ENCODE assay signal across 1 cellular context in the genomic region with DNA sequence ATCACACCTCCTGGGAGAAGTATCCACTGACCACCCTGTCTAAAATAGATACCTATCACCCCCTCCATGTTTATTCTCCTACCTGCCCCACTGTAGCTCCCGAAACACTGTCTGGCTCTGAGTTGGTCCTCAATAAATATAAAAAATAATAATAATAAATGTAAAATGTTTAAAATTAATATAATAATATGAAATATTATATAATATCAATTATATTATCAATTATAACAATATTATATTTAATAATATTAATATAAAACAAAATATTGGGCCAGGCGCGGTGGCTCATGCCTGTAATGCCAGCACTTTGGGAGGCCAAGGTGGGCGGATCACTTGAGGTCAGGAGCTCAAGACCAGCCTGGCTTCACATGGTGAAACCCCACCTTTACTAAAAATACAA.
TF ChIP-seq lines count a peak whose summit lies in the region.

No MANE protein-coding gene starts in this region.

TF ChIP-seq in GM23338, 12 proteins besides CTCF, POLR2A, EP300 and RAD21 (continued from another document):
- TF ChIP-seq ZNF462 (CRISPR knock-in tag; IDR thresholded peaks at IDR 0.05) (no peak), ZNF114 (CRISPR knock-in tag; IDR thresholded peaks at IDR 0.05) (no peak), EZH2phosphoT487 (IDR thresholded peaks at IDR 0.05; ENCODE audit: unreplicated experiment) (no peak), EZH2 (IDR thresholded peaks at IDR 0.05; ENCODE audit: low read depth, unreplicated experiment) (no peak), POLR2AphosphoS5 (IDR thresholded peaks at IDR 0.05; ENCODE audit: low read depth) (no peak), JUNB (IDR thresholded peaks at IDR 0.05; ENCODE audit: unreplicated experiment) (no peak), NANOG (IDR thresholded peaks at IDR 0.05; ENCODE audit: borderline replicate concordance) (no peak), CREB1 (CRISPR knock-in tag; IDR thresholded peaks at IDR 0.05; ENCODE audit: low read depth) (no peak), STAT1 (IDR thresholded peaks at IDR 0.05; ENCODE audit: unreplicated experiment) (no peak), ZNF331 (CRISPR knock-in tag; IDR thresholded peaks at IDR 0.05; ENCODE audit: low read depth) (no peak), ETS1 (IDR thresholded peaks at IDR 0.05) (no peak)
